ENCODE assay signal across 9 cellular contexts in the genomic region with DNA sequence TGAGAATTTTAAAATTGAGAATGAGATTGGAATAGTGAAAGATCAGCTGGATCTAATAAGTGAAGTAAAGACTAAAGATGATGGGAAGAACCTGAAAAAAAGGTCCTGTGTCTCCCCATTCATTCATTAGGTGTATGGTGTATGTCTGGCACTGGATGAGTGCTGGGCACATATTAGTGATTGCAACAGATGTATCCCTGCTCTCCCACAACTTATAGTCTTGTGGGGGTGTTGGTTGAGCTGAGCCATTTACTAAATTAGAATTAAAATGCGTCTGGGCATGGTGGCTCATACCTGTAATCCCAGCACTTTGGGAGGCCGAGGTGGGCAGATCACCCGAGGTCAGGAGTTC. TPM values are rescaled to one million over a fixed set of nuclear protein-coding genes. Genes with fewer than 3 reads are reported as not detected.
DNase-seq lines count a peak whose midpoint lies in the region; ATAC-seq and TF ChIP-seq lines count a peak whose summit lies in the region.
"Had no signal": no experiment of that assay in that cellular context is flagged by ENCODE, and none has a peak within 500 bp of the region (broad histone marks: within the 10 kb centered on the region; RNA-seq: fewer than 3 reads in every experiment).

No MANE protein-coding gene starts in this region.

- H3K27me3 Mint-ChIP-seq in T-helper 17 cell (no peaks in the 10 kb centered on the region), type B pancreatic cell (no peaks in the 10 kb centered on the region)
- H3K27me3 Mint-ChIP-seq in natural killer cell treated with Interleukin-12 subunit alpha and Interleukin-12 subunit beta and Interleukin-15 and Interleukin-18, amount 100 ng/mL, for 72 hours = no peaks in the 10 kb centered on the region

- intact Hi-C loops in lower leg skin (cut with DNase I; ENCODE audit: low total_unique reads) = no loop called here

- H2BK12ac ChIP-seq in neuronal stem cell (ENCODE audit: low read length) = no peak overlapping the region

- no peak overlapping the region for H2AK5ac ChIP-seq in neuronal stem cell (ENCODE audit: low read depth, low read length)

- peaks cover 19% of the 10 kb centered on the region for H3K4me1 Mint-ChIP-seq in T-helper 17 cell
- peaks cover 23 to 24% of the 10 kb centered on the region in 2 donors for H3K4me1 Mint-ChIP-seq in natural killer cell treated with Interleukin-12 subunit alpha and Interleukin-12 subunit beta and Interleukin-15 and Interleukin-18, amount 100 ng/mL, for 72 hours (ENCODE audit: low read depth in 2 of 2)
- H3K4me1 Mint-ChIP-seq in type B pancreatic cell (ENCODE audit: unreplicated experiment) = peaks cover 17% of the 10 kb centered on the region

- H3K9me3 ChIP-seq in T-helper 17 cell (ENCODE audit: control insufficient read depth, low read length, poor library complexity, severe bottlenecking) (no peaks in the 10 kb centered on the region), fibroblast of lung (ENCODE audit: control insufficient read depth, insufficient read depth, low read depth, low read length) (no peaks in the 10 kb centered on the region), neuronal stem cell (replicated peaks in 1 of 2; ENCODE audit: control insufficient read depth in 2 of 2, insufficient read depth in 1 of 2, low read depth in 1 of 2, low read length in 2 of 2) (no peaks in the 10 kb centered on the region)

- H3K9ac ChIP-seq in fibroblast of lung (ENCODE audit: insufficient read depth, low read length) = peak overlapping the region; percentile 9
- no peak overlapping the region for H3K9ac ChIP-seq in neuronal stem cell (ENCODE audit: low read depth, low read length, poor library complexity)

- peaks cover 2% of the 10 kb centered on the region for H3K79me1 ChIP-seq in neuronal stem cell (ENCODE audit: low read depth, low read length)

- no peak for TF ChIP-seq CTCF in fibroblast of lung (conservative IDR thresholded peaks at IDR 0.05 in 1 of 2, IDR thresholded peaks at IDR 0.05 in 1 of 2; ENCODE audit: low read depth in 1 of 2, low read length in 2 of 2)
- no peak for TF ChIP-seq CTCF in type B pancreatic cell (conservative IDR thresholded peaks at IDR 0.05)
- no peak for TF ChIP-seq CTCF in lower leg skin (IDR thresholded peaks at IDR 0.05)

- H2BK120ac ChIP-seq in neuronal stem cell (ENCODE audit: low read depth, low read length) = no peak overlapping the region

- no peak overlapping the region for H2BK15ac ChIP-seq in neuronal stem cell (ENCODE audit: low read length)

- peaks cover 4% of the 10 kb centered on the region for H3K36me3 Mint-ChIP-seq in T-helper 17 cell (ENCODE audit: low read depth)
- no peaks in the 10 kb centered on the region for H3K36me3 Mint-ChIP-seq in natural killer cell treated with Interleukin-12 subunit alpha and Interleukin-12 subunit beta and Interleukin-15 and Interleukin-18, amount 100 ng/mL, for 72 hours
- no peaks in the 10 kb centered on the region for H3K36me3 Mint-ChIP-seq in type B pancreatic cell

- H3K36me3 ChIP-seq in fibroblast of lung (ENCODE audit: control insufficient read depth, insufficient read depth, low read length) (no peaks in the 10 kb centered on the region), neuronal stem cell (replicated peaks in 1 of 2; ENCODE audit: control insufficient read depth in 2 of 2, insufficient read depth in 2 of 2, low read length in 2 of 2) (peaks cover 3 to 10% of the 10 kb centered on the region in 2 donors)

- no CpG with 5 or more reads among the region's 3 CpGs for WGBS in neuronal stem cell (ENCODE audit: extremely low coverage in 2 of 2, insufficient read length in 2 of 2, insufficient replicate concordance in 1 of 2), 2 donors
- WGBS in lower leg skin, 2 donors = 55 to 72% methylated on average over 3 of the region's 3 CpGs

- H3K4me2 ChIP-seq in fibroblast of lung (ENCODE audit: extremely low read depth, insufficient read depth, low read length) (peak overlapping the region; percentile 59), neuronal stem cell (ENCODE audit: insufficient read depth, low read length, poor library complexity, severe bottlenecking) (no peak overlapping the region)

- no peaks in the 10 kb centered on the region for H3K9me3 Mint-ChIP-seq in natural killer cell treated with Interleukin-12 subunit alpha and Interleukin-12 subunit beta and Interleukin-15 and Interleukin-18, amount 100 ng/mL, for 72 hours
- H3K9me3 Mint-ChIP-seq in type B pancreatic cell = no peaks in the 10 kb centered on the region

- H3K79me2 ChIP-seq in fibroblast of lung (ENCODE audit: control insufficient read depth, insufficient read depth, low read length) = peaks cover 2% of the 10 kb centered on the region

- TF ChIP-seq POLR2A in lower leg skin (IDR thresholded peaks at IDR 0.05) = no peak

- ATAC-seq in T-helper 17 cell = no peak
- ATAC-seq in natural killer cell treated with Interleukin-12 subunit alpha and Interleukin-12 subunit beta and Interleukin-15 and Interleukin-18, amount 100 ng/mL, for 72 hours = no peak

- no peaks in the 10 kb centered on the region for H4K20me1 ChIP-seq in fibroblast of lung (ENCODE audit: control insufficient read depth, extremely low read depth, insufficient read depth, low read length)

- H3K4me3 ChIP-seq in fibroblast of lung (replicated peaks in 1 of 4; ENCODE audit: control extremely low read depth in 1 of 4, insufficient read depth in 1 of 4, low read depth in 3 of 4, low read length in 4 of 4) (no peak overlapping the region), neuronal stem cell (ENCODE audit: low read length in 2 of 2) (no peak overlapping the region), lower leg skin (ENCODE audit: low read depth, poor library complexity, severe bottlenecking) (no peak overlapping the region)

- H3K27ac Mint-ChIP-seq in T-helper 17 cell (peak overlapping the region; percentile 75), type B pancreatic cell (peak overlapping the region; percentile 81)
- peak overlapping the region; percentile 4 to 41 for H3K27ac Mint-ChIP-seq in natural killer cell treated with Interleukin-12 subunit alpha and Interleukin-12 subunit beta and Interleukin-15 and Interleukin-18, amount 100 ng/mL, for 72 hours

- H3K4ac ChIP-seq in neuronal stem cell (ENCODE audit: low read length) = no peak overlapping the region

- H3K14ac ChIP-seq in neuronal stem cell (ENCODE audit: low read length) = no peak overlapping the region

- no peak overlapping the region for H4K91ac ChIP-seq in neuronal stem cell (ENCODE audit: low read depth, low read length, poor library complexity)

- no peak overlapping the region for H2AFZ ChIP-seq in fibroblast of lung (ENCODE audit: low read length)
- no peak overlapping the region for H2AFZ ChIP-seq in neuronal stem cell (ENCODE audit: low read length)

- H4K8ac ChIP-seq in neuronal stem cell (ENCODE audit: low read depth, low read length) = no peak overlapping the region

- H3K23ac ChIP-seq in neuronal stem cell (ENCODE audit: low read depth, low read length, poor library complexity) = no peak overlapping the region

- H2BK5ac ChIP-seq in neuronal stem cell (ENCODE audit: low read length) = no peak overlapping the region

- H3K27ac ChIP-seq in fibroblast of lung (ENCODE audit: insufficient read depth, low read length) = peak overlapping the region; percentile 89
- no peak overlapping the region for H3K27ac ChIP-seq in neuronal stem cell (replicated peaks; ENCODE audit: low read length)

- peaks cover 9% of the 10 kb centered on the region for H3K4me1 ChIP-seq in fibroblast of lung (ENCODE audit: control insufficient read depth, extremely low read depth, insufficient read depth, low read length)
- H3K4me1 ChIP-seq in neuronal stem cell (ENCODE audit: control insufficient read depth in 2 of 2, insufficient read depth in 1 of 2, low read depth in 1 of 2, low read length in 2 of 2) = no peaks in the 10 kb centered on the region

- DNase-seq in T-helper 17 cell = no peak
- no peak for DNase-seq in fibroblast of lung (ENCODE audit: low read depth in 2 of 2)
- no peak for DNase-seq in natural killer cell treated with Interleukin-12 subunit alpha and Interleukin-12 subunit beta and Interleukin-15 and Interleukin-18, amount 100 ng/mL, for 72 hours (ENCODE audit: low spot score)
- DNase-seq in type B pancreatic cell (ENCODE audit: extremely low spot score, unreplicated experiment) = no peak
- DNase-seq in neuronal stem cell (ENCODE audit: low spot score) = no peak
- no peak for DNase-seq in lower leg skin (ENCODE audit: low spot score in 2 of 2)
- no peak for DNase-seq in stimulated activated CD4-positive, alpha-beta T cell treated with anti-CD3 and anti-CD28 coated beads, Interleukin-2, amount 100 ng/mL, for 48 hours
- DNase-seq: activated CD4-positive, CD25-positive, alpha-beta regulatory T cell treated with anti-CD3 and anti-CD28 coated beads, Interleukin-2, amount 50 U/mL, for 72 hours; activated gamma-delta T cell treated with Interleukin-2 at 50 U/mL for 16 hours had no signal

- no peak overlapping the region for H3K4me3 Mint-ChIP-seq in T-helper 17 cell
- no peak overlapping the region for H3K4me3 Mint-ChIP-seq in natural killer cell treated with Interleukin-12 subunit alpha and Interleukin-12 subunit beta and Interleukin-15 and Interleukin-18, amount 100 ng/mL, for 72 hours
- H3K4me3 Mint-ChIP-seq in type B pancreatic cell = no peak overlapping the region

- H3K18ac ChIP-seq in neuronal stem cell (ENCODE audit: low read length) = no peak overlapping the region

- H3K27me3 ChIP-seq in fibroblast of lung (ENCODE audit: control insufficient read depth, insufficient read depth, low read length) (no peaks in the 10 kb centered on the region), neuronal stem cell (ENCODE audit: control insufficient read depth in 3 of 3, insufficient read depth in 3 of 3, low read depth in 1 of 3, low read length in 3 of 3) (no peaks in the 10 kb centered on the region)

RNA-seq across cellular contexts. Expression of a gene that starts 31.2 kb away (rescaled TPM):
- total RNA-seq in T-helper 17 cell (10 to 100 TPM; 18.0 to 18.9 TPM), fibroblast of lung (19.8 and 48.7 TPM in 2 replicates), type B pancreatic cell (ENCODE audit: low replicate concordance) (84.3 and 126 TPM in 2 replicates), lower leg skin (10 to 100 TPM; 43.0 to 88.0 (median 65.5) TPM)
- polyA plus RNA-seq in fibroblast of lung = 48.7 and 49.8 TPM in 2 replicates
- 49.1 and 56.7 TPM in 2 replicates for polyA plus RNA-seq in fibroblast of lung (2012)
- polyA minus RNA-seq in fibroblast of lung (ENCODE audit: low replicate concordance) = 343 and 558 TPM in 2 replicates
- total RNA-seq in natural killer cell treated with Interleukin-12 subunit alpha and Interleukin-12 subunit beta and Interleukin-15 and Interleukin-18, amount 100 ng/mL, for 72 hours = 10 to 100 TPM; 22.0 to 27.8 TPM
- polyA plus RNA-seq in neuronal stem cell (2013, experiment 1 of 2) = 70.2 TPM
- 71.5 TPM for polyA plus RNA-seq in neuronal stem cell (2013, experiment 2 of 2)

RNA-seq across cellular contexts. Expression of a gene that starts 53.0 kb away (rescaled TPM):
- total RNA-seq in T-helper 17 cell (under 1 TPM; 0.12 to 0.29 TPM), fibroblast of lung (under 0.01 TPM in 2 replicates), type B pancreatic cell (ENCODE audit: low replicate concordance) (3.9 and 4.0 TPM in 2 replicates), lower leg skin (under 1 TPM; 0.04 to 0.36 (median 0.14) TPM)
- 0.01 TPM in 2 replicates for polyA plus RNA-seq in fibroblast of lung
- polyA plus RNA-seq in fibroblast of lung (2012) = 0.01 and 0.02 TPM in 2 replicates
- polyA minus RNA-seq in fibroblast of lung (ENCODE audit: low replicate concordance) = 0.08 and 0.15 TPM in 2 replicates
- total RNA-seq in natural killer cell treated with Interleukin-12 subunit alpha and Interleukin-12 subunit beta and Interleukin-15 and Interleukin-18, amount 100 ng/mL, for 72 hours = under 1 TPM; 0.39 to 0.59 TPM
- 0.14 TPM for polyA plus RNA-seq in neuronal stem cell (2013, experiment 1 of 2)
- polyA plus RNA-seq in neuronal stem cell (2013, experiment 2 of 2) = 0.12 TPM

Comparison
In these comparisons a context has a peak if more than half of its experiments do, and no peak if none do; other contexts are left out.
1. H3K27ac Mint-ChIP-seq: peak in every context shown above with its lines; median percentile 81 in type B pancreatic cell; 75 in T-helper 17 cell; 22 in natural killer cell treated with Interleukin-12 subunit alpha and Interleukin-12 subunit beta and Interleukin-15 and Interleukin-18, amount 100 ng/mL, for 72 hours.